ENCODE assay signal across 10 cellular contexts in genomic region chr1:76035053-76035452, GRCh38. TPM values are rescaled to one million over a fixed set of nuclear protein-coding genes. Genes with fewer than 3 reads are reported as not detected.
DNase-seq lines count a peak whose midpoint lies in the region; ATAC-seq and TF ChIP-seq lines count a peak whose summit lies in the region.
"Had no signal": no experiment of that assay in that cellular context is flagged by ENCODE, and none has a peak within 500 bp of the region (broad histone marks: within the 10 kb centered on the region; RNA-seq: fewer than 3 reads in every experiment).

No MANE protein-coding gene starts in this region.

- H3K9me3 Mint-ChIP-seq in naive B cell: no peaks in the 10 kb centered on the region

- no peak overlapping the region for H3K4me3 Mint-ChIP-seq in naive B cell

- no peaks in the 10 kb centered on the region for H3K27me3 ChIP-seq in colonic mucosa

- no peak for TF ChIP-seq CTCF in colonic mucosa (IDR thresholded peaks at IDR 0.05)

- intact Hi-C loops in colonic mucosa (cut with DNase I): no loop called here

- peaks cover 5% of the 10 kb centered on the region for H3K4me1 ChIP-seq in colonic mucosa

- peak; percentile 12 for DNase-seq in EH (ENCODE audit: low read depth)
- peak; percentile 7 for DNase-seq in NAMALWA (ENCODE audit: low spot score)
- DNase-seq in colonic mucosa: peak; percentile 31
- DNase-seq in naive B cell: peak; percentile 9
- DNase-seq in effector CD8-positive, alpha-beta T cell (lab: John Stamatoyannopoulos, UW): no peak
- no peak for DNase-seq in NCI-H2029 (lab: John Stamatoyannopoulos, UW)
- DNase-seq in activated effector memory CD4-positive, alpha-beta T cell treated with anti-CD3 and anti-CD28 coated beads, Interleukin-2, amount 50 U/mL, for 16 hours: no peak
- DNase-seq: activated CD4-positive, alpha-beta T cell treated with anti-CD3 and anti-CD28 coated beads for 4 hours; NCI-H82 had no signal

- H3K9ac ChIP-seq in colonic mucosa (ENCODE audit: low read depth in 2 of 2, low read length in 2 of 2): no peak overlapping the region

- H3K27ac Mint-ChIP-seq in naive B cell: no peak overlapping the region

- no peak overlapping the region for H3K4me3 ChIP-seq in colonic mucosa

- no peaks in the 10 kb centered on the region for H3K9me3 ChIP-seq in colonic mucosa

- H3K27ac ChIP-seq in colonic mucosa: no peak overlapping the region

- H3K4me1 Mint-ChIP-seq in naive B cell: no peaks in the 10 kb centered on the region

- no peaks in the 10 kb centered on the region for H3K36me3 ChIP-seq in colonic mucosa

- no peaks in the 10 kb centered on the region for H3K36me3 Mint-ChIP-seq in naive B cell

- H3K27me3 Mint-ChIP-seq in naive B cell: peaks cover 8 to 21% (median 8%) of the 10 kb centered on the region in 3 donors

- ATAC-seq in naive B cell (ENCODE audit: low read depth in 2 of 2) (peak in 1 of 2 donors; percentile 57), GM18909 (IDR thresholded peaks at IDR 0.05; ENCODE audit: poor library complexity, unreplicated experiment) (no peak)

RNA-seq across cellular contexts. Expression of gene ST6GALNAC3, which starts 39.5 kb away (rescaled TPM):
- total RNA-seq in colonic mucosa: 1 to 10 TPM; 2.5 to 5.7 TPM
- polyA plus RNA-seq in naive B cell (ENCODE audit: low read depth in 6 of 6): 10 to 100 TPM in 4 of 6 donors, 1 to 10 TPM in 2; 3.8 to 12.9 (median 10.5) TPM

Comparison
In these comparisons a context has a peak if more than half of its experiments do, and no peak if none do; other contexts are left out.
1. DNase-seq: peak in EH (single experiment), NAMALWA (single experiment), colonic mucosa (single experiment) and naive B cell (single experiment); none in effector CD8-positive, alpha-beta T cell (single experiment), NCI-H2029 (single experiment) and activated effector memory CD4-positive, alpha-beta T cell treated with anti-CD3 and anti-CD28 coated beads, Interleukin-2, amount 50 U/mL, for 16 hours (single experiment).